In genomic region chr1:224879404-224879803, GRCh38 we compare ENCODE assay signal across 18 cellular contexts. TPM values are rescaled to one million over a fixed set of nuclear protein-coding genes. Genes with fewer than 3 reads are reported as not detected.
DNase-seq lines count a peak whose midpoint lies in the region; ATAC-seq and TF ChIP-seq lines count a peak whose summit lies in the region.
"Had no signal": no experiment of that assay in that cellular context is flagged by ENCODE, and none has a peak within 500 bp of the region (broad histone marks: within the 10 kb centered on the region; RNA-seq: fewer than 3 reads in every experiment).

No MANE protein-coding gene starts in this region.

- H3K4me3 Mint-ChIP-seq in immature natural killer cell, result no peak overlapping the region
- H3K4me3 Mint-ChIP-seq: activated CD4-positive, alpha-beta memory T cell treated with anti-CD3 and anti-CD28 coated beads for 36 hours; CD4-positive, CD25-positive, alpha-beta regulatory T cell had no signal

- H3K4me1 ChIP-seq in foreskin keratinocyte, result no peaks in the 10 kb centered on the region

- ATAC-seq in foreskin keratinocyte (no peak), HG02870 (IDR thresholded peaks at IDR 0.05; ENCODE audit: unreplicated experiment) (no peak)

- H3K27me3 Mint-ChIP-seq in immature natural killer cell (ENCODE audit: low read depth in 3 of 3), result peaks cover 0 to 5% (median 2%) of the 10 kb centered on the region in 3 donors

- H3K4me3 ChIP-seq in fibroblast of villous mesenchyme (ENCODE audit: low read depth, low read length), result no peak overlapping the region
- H3K4me3 ChIP-seq: stomach had no signal

- H3K27ac ChIP-seq in foreskin keratinocyte, result no peak overlapping the region
- H3K27ac ChIP-seq: epithelial cell of prostate, HL-60, stomach had no signal

- peaks cover 23% of the 10 kb centered on the region for H3K27me3 ChIP-seq in foreskin keratinocyte
- H3K27me3 ChIP-seq: stomach had no signal

- TF ChIP-seq CTCF in fibroblast of villous mesenchyme (IDR thresholded peaks at IDR 0.05; ENCODE audit: insufficient read depth, low read depth, low read length) (no peak), foreskin keratinocyte (conservative IDR thresholded peaks at IDR 0.05) (no peak)

- in situ Hi-C loops in SK-MEL-5 (cut with HindIII; ENCODE audit: low pct_unique_long_range_greater_than_20kb, low sequenced_read_pairs), result no loop called here

- H3K27ac Mint-ChIP-seq in immature natural killer cell, result no peak overlapping the region
- H3K27ac Mint-ChIP-seq: activated CD4-positive, alpha-beta memory T cell treated with anti-CD3 and anti-CD28 coated beads for 36 hours; CD4-positive, CD25-positive, alpha-beta regulatory T cell had no signal

- no peaks in the 10 kb centered on the region for H3K4me1 Mint-ChIP-seq in immature natural killer cell
- H3K4me1 Mint-ChIP-seq: CD4-positive, CD25-positive, alpha-beta regulatory T cell had no signal

- DNase-seq in GM04503 (ENCODE audit: low read depth) (peak; percentile 51), SK-MEL-5 (ENCODE audit: low read depth, low spot score) (peak; percentile 68), fibroblast of villous mesenchyme (ENCODE audit: low read depth) (peak; percentile 53), retina (peak; percentile 18), HUDEP-2 (lab: John Stamatoyannopoulos, UW; ENCODE audit: unreplicated experiment in 76 of 76) (no peak), foreskin keratinocyte (no peak), immature natural killer cell (no peak)
- DNase-seq: activated CD4-positive, alpha-beta memory T cell treated with anti-CD3 and anti-CD28 coated beads for 36 hours; activated effector memory CD4-positive, alpha-beta T cell treated with Interleukin-2 at 50 U/mL for 16 hours; CD4-positive, CD25-positive, alpha-beta regulatory T cell; MM.1S; NCI-H446; RPMI8226; stomach; T-helper 9 cell had no signal

- H3K36me3 Mint-ChIP-seq in immature natural killer cell, result no peaks in the 10 kb centered on the region
- H3K36me3 Mint-ChIP-seq: activated CD4-positive, alpha-beta memory T cell treated with anti-CD3 and anti-CD28 coated beads for 36 hours; CD4-positive, CD25-positive, alpha-beta regulatory T cell had no signal

- no peaks in the 10 kb centered on the region for H3K9me3 Mint-ChIP-seq in immature natural killer cell
- H3K9me3 Mint-ChIP-seq: activated CD4-positive, alpha-beta memory T cell treated with anti-CD3 and anti-CD28 coated beads for 36 hours had no signal

RNA-seq across cellular contexts. Expression of gene DNAH14, which starts 50.1 kb away (rescaled TPM):
- 74.1 and 85.4 TPM in 2 replicates for total RNA-seq in SK-MEL-5 (2014; rRNA removed; shearing (Covaris generic))
- 16.3 and 17.3 TPM in 2 replicates for polyA plus RNA-seq in SK-MEL-5 (2015; cell fraction: cytosol; rRNA removed)
- polyA plus RNA-seq in SK-MEL-5 (2015; cell fraction: nucleus; rRNA removed), result 51.1 and 77.3 TPM in 2 replicates
- total RNA-seq in fibroblast of villous mesenchyme (13.5 and 14.7 TPM in 2 replicates), foreskin keratinocyte (13.9 and 15.2 TPM in 2 replicates)
- polyA plus RNA-seq in foreskin keratinocyte (10.3 and 10.7 TPM in 2 replicates), immature natural killer cell (1 to 10 TPM in 2 of 3 donors, under 1 TPM in 1; 0.14 to 2.3 (median 1.4) TPM)
- total RNA-seq: CD4-positive, CD25-positive, alpha-beta regulatory T cell had no signal

Comparison
In these comparisons a context has a peak if more than half of its experiments do, and no peak if none do; other contexts are left out.
1. DNase-seq: peak in GM04503 (single experiment), SK-MEL-5 (single experiment), fibroblast of villous mesenchyme (single experiment) and retina (single experiment); none in HUDEP-2 (0 of 76), foreskin keratinocyte (0 of 2) and immature natural killer cell (0 of 3).